In the genomic region with DNA sequence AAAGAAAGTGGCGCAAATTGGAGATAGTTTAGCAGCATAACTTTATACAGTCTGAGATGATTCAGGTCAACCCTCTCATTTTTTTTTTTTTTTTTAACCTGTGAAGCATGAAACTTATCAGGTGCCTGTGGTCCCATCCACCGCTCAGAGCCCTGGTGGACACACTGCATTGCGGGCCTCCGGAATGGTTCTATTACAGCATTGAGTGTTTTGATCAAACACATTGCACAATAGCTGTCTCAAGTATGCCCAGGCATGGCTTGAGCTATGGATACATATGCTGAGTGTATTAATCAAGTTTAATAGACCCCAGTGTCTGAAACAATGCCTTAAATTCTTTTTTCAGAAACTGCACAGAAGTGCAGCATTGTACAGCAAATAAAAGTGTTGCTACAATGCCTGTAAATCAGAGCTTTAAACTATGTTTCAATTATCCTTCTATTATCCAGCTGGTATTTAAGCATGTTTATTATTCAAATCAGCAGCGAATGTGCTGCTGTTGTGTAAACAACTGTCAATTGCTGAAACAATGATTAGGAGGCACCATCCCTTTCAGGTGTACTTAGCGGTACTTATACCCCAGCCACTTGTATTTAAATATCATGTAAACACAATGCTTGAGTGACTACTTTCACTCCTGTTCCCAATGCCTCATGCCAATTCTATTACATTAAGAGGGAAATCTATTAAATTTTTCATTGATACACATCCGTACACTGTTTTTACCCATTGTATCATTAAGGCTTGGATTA, we compare ENCODE assay signal across 1 cellular context.
TF ChIP-seq lines count a peak whose summit lies in the region.

No MANE protein-coding gene starts in this region.

TF ChIP-seq in GM23338, 12 proteins besides CTCF, POLR2A, EP300 and RAD21 (continued from another document):
- TF ChIP-seq, protein P1, sequence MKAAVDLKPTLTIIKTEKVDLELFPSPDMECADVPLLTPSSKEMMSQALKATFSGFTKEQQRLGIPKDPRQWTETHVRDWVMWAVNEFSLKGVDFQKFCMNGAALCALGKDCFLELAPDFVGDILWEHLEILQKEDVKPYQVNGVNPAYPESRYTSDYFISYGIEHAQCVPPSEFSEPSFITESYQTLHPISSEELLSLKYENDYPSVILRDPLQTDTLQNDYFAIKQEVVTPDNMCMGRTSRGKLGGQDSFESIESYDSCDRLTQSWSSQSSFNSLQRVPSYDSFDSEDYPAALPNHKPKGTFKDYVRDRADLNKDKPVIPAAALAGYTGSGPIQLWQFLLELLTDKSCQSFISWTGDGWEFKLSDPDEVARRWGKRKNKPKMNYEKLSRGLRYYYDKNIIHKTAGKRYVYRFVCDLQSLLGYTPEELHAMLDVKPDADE (IDR thresholded peaks at IDR 0.05) = no peak
- TF ChIP-seq, protein P2, sequence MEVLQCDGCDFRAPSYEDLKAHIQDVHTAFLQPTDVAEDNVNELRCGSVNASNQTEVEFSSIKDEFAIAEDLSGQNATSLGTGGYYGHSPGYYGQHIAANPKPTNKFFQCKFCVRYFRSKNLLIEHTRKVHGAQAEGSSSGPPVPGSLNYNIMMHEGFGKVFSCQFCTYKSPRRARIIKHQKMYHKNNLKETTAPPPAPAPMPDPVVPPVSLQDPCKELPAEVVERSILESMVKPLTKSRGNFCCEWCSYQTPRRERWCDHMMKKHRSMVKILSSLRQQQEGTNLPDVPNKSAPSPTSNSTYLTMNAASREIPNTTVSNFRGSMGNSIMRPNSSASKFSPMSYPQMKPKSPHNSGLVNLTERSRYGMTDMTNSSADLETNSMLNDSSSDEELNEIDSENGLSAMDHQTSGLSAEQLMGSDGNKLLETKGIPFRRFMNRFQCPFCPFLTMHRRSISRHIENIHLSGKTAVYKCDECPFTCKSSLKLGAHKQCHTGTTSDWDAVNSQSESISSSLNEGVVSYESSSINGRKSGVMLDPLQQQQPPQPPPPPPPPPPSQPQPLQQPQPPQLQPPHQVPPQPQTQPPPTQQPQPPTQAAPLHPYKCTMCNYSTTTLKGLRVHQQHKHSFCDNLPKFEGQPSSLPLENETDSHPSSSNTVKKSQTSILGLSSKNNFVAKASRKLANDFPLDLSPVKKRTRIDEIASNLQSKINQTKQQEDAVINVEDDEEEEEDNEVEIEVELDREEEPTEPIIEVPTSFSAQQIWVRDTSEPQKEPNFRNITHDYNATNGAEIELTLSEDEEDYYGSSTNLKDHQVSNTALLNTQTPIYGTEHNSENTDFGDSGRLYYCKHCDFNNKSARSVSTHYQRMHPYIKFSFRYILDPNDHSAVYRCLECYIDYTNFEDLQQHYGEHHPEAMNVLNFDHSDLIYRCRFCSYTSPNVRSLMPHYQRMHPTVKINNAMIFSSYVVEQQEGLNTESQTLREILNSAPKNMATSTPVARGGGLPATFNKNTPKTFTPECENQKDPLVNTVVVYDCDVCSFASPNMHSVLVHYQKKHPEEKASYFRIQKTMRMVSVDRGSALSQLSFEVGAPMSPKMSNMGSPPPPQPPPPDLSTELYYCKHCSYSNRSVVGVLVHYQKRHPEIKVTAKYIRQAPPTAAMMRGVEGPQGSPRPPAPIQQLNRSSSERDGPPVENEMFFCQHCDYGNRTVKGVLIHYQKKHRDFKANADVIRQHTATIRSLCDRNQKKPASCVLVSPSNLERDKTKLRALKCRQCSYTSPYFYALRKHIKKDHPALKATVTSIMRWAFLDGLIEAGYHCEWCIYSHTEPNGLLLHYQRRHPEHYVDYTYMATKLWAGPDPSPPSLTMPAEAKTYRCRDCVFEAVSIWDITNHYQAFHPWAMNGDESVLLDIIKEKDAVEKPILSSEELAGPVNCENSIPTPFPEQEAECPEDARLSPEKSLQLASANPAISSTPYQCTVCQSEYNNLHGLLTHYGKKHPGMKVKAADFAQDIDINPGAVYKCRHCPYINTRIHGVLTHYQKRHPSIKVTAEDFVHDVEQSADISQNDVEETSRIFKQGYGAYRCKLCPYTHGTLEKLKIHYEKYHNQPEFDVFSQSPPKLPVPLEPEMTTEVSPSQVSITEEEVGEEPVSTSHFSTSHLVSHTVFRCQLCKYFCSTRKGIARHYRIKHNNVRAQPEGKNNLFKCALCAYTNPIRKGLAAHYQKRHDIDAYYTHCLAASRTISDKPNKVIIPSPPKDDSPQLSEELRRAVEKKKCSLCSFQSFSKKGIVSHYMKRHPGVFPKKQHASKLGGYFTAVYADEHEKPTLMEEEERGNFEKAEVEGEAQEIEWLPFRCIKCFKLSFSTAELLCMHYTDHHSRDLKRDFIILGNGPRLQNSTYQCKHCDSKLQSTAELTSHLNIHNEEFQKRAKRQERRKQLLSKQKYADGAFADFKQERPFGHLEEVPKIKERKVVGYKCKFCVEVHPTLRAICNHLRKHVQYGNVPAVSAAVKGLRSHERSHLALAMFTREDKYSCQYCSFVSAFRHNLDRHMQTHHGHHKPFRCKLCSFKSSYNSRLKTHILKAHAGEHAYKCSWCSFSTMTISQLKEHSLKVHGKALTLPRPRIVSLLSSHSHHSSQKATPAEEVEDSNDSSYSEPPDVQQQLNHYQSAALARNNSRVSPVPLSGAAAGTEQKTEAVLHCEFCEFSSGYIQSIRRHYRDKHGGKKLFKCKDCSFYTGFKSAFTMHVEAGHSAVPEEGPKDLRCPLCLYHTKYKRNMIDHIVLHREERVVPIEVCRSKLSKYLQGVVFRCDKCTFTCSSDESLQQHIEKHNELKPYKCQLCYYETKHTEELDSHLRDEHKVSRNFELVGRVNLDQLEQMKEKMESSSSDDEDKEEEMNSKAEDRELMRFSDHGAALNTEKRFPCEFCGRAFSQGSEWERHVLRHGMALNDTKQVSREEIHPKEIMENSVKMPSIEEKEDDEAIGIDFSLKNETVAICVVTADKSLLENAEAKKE (CRISPR knock-in tag; IDR thresholded peaks at IDR 0.05) = no peak
- TF ChIP-seq POLR2AphosphoS5 (IDR thresholded peaks at IDR 0.05; ENCODE audit: low read depth) = no peak
TF ChIP-seq in GM23338: peak in this region for 1.
